Comparison of ENCODE assay signal across 9 cellular contexts in genomic region chr15:74696808-74697207, GRCh38. TPM values are rescaled to one million over a fixed set of nuclear protein-coding genes. Genes with fewer than 3 reads are reported as not detected.
A peak's percentile ranks its signal among the peaks of the same experiment; 100 is the strongest.
DNase-seq lines count a peak whose midpoint lies in the region; ATAC-seq, FAIRE-seq and TF ChIP-seq lines count a peak whose summit lies in the region.
"Had no signal": no experiment of that assay in that cellular context is flagged by ENCODE, and none has a peak within 500 bp of the region (broad histone marks: within the 10 kb centered on the region; RNA-seq: fewer than 3 reads in every experiment).

No MANE protein-coding gene starts in this region.

- H3K4me1 Mint-ChIP-seq in activated T-cell treated with anti-CD3 and anti-CD28 coated beads, Interleukin-2, amount 50 U/mL, for 72 hours (ENCODE audit: low read depth) = peaks cover 47% of the 10 kb centered on the region

- ATAC-seq in activated T-cell treated with anti-CD3 and anti-CD28 coated beads, Interleukin-2, amount 50 U/mL, for 72 hours (replicated peaks in 1 of 2) = no peak

- H3K36me3 ChIP-seq in iPS-20b (ENCODE audit: insufficient read depth, low read depth, low read length) (no peaks in the 10 kb centered on the region), subcutaneous abdominal adipose tissue (ENCODE audit: control insufficient read depth in 5 of 5, insufficient read depth in 5 of 5, low read length in 5 of 5) (no peaks in the 10 kb centered on the region)

- peaks cover 2 to 6% of the 10 kb centered on the region in 2 donors for H3K36me3 Mint-ChIP-seq in activated T-cell treated with anti-CD3 and anti-CD28 coated beads, Interleukin-2, amount 50 U/mL, for 72 hours (ENCODE audit: insufficient read depth in 2 of 2)

- H3K4me3 Mint-ChIP-seq in activated T-cell treated with anti-CD3 and anti-CD28 coated beads, Interleukin-2, amount 50 U/mL, for 72 hours = peak overlapping the region; percentile 97 to 99

- H3K9me3 Mint-ChIP-seq in activated T-cell treated with anti-CD3 and anti-CD28 coated beads, Interleukin-2, amount 50 U/mL, for 72 hours = no peaks in the 10 kb centered on the region

- H3K27me3 Mint-ChIP-seq in activated T-cell treated with anti-CD3 and anti-CD28 coated beads, Interleukin-2, amount 50 U/mL, for 72 hours (ENCODE audit: low read depth) = peaks cover 5% of the 10 kb centered on the region

- FAIRE-seq in GM19239 (lab: Jason Lieb, UNC) = no peak

- H3K4me3 ChIP-seq in WI38 (ENCODE audit: low read depth, low read length) (peak overlapping the region; percentile 92), iPS-20b (ENCODE audit: low read length) (peak overlapping the region; percentile 85), subcutaneous abdominal adipose tissue (ENCODE audit: low read depth in 1 of 5, low read length in 5 of 5) (peak overlapping the region; percentile 92 to 98 (median 97))

- no peaks in the 10 kb centered on the region for H3K4me1 ChIP-seq in iPS-20b (ENCODE audit: insufficient read depth, low read length)
- peaks cover 5 to 26% (median 22%) of the 10 kb centered on the region in 5 donors for H3K4me1 ChIP-seq in subcutaneous abdominal adipose tissue (ENCODE audit: control insufficient read depth in 5 of 5, insufficient read depth in 5 of 5, low read length in 5 of 5)

- H3K27me3 ChIP-seq in iPS-20b (ENCODE audit: insufficient read depth, low read length) (peaks cover 9% of the 10 kb centered on the region), subcutaneous abdominal adipose tissue (ENCODE audit: control insufficient read depth in 5 of 5, insufficient read depth in 4 of 5, low read length in 5 of 5) (peaks cover 0 to 2% (median 0%) of the 10 kb centered on the region in 5 donors)

- no peak for TF ChIP-seq CTCF in WI38 (IDR thresholded peaks at IDR 0.05; ENCODE audit: low read depth, low read length)

- no peaks in the 10 kb centered on the region for H3K9me3 ChIP-seq in iPS-20b (ENCODE audit: insufficient read depth, low read depth, low read length)
- H3K9me3 ChIP-seq in subcutaneous abdominal adipose tissue (ENCODE audit: control insufficient read depth in 5 of 5, low read length in 5 of 5) = no peaks in the 10 kb centered on the region

- H3K9ac ChIP-seq in iPS-20b (ENCODE audit: low read depth, low read length) = peak overlapping the region; percentile 92; the same call in 1 of the 2 replicates
- peak overlapping the region in 2 of 5 donors; percentile 93 to 99 for H3K9ac ChIP-seq in subcutaneous abdominal adipose tissue (ENCODE audit: low read length in 5 of 5)

- DNase-seq in activated T-cell treated with anti-CD3 and anti-CD28 coated beads, Interleukin-2, amount 50 U/mL, for 72 hours = no peak
- no peak for DNase-seq in activated T-cell treated with anti-CD3 and anti-CD28 coated beads, Interleukin-2, amount 50 U/mL, for 1 hour
- DNase-seq in effector CD8-positive, alpha-beta T cell (lab: John Stamatoyannopoulos, UW) = no peak
- no peak for DNase-seq in GM19239 (ENCODE audit: insufficient read length, low spot score)
- no peak for DNase-seq in NCI-H226
- DNase-seq: activated gamma-delta T cell had no signal

- H3K27ac ChIP-seq in iPS-20b (ENCODE audit: low read length) (no peak overlapping the region), subcutaneous abdominal adipose tissue (ENCODE audit: low read depth, low read length) (no peak overlapping the region)

- peak overlapping the region; percentile 96 for H3K27ac Mint-ChIP-seq in activated T-cell treated with anti-CD3 and anti-CD28 coated beads, Interleukin-2, amount 50 U/mL, for 72 hours

RNA-seq across cellular contexts. Expression of gene EDC3, which starts 1.0 kb away (rescaled TPM):
- 10 to 100 TPM; 50.6 to 52.3 TPM for total RNA-seq in activated T-cell treated with anti-CD3 and anti-CD28 coated beads, Interleukin-2, amount 50 U/mL, for 72 hours

RNA-seq across cellular contexts. Expression of gene CYP1A1, which starts 28.5 kb away (rescaled TPM):
- total RNA-seq in activated T-cell treated with anti-CD3 and anti-CD28 coated beads, Interleukin-2, amount 50 U/mL, for 72 hours = 1 to 10 TPM; 3.4 to 5.4 TPM

RNA-seq across cellular contexts. Expression of gene CYP1A2, which starts 51.8 kb away (rescaled TPM):
- not detected for total RNA-seq in activated T-cell treated with anti-CD3 and anti-CD28 coated beads, Interleukin-2, amount 50 U/mL, for 72 hours
